ENCODE assay signal across 26 cellular contexts in genomic region chr16:56715128-56715527, GRCh38. TPM values are rescaled to one million over a fixed set of nuclear protein-coding genes. Genes with fewer than 3 reads are reported as not detected.
DNase-seq lines count a peak whose midpoint lies in the region; ATAC-seq, FAIRE-seq and TF ChIP-seq lines count a peak whose summit lies in the region.
"Had no signal": no experiment of that assay in that cellular context is flagged by ENCODE, and none has a peak within 500 bp of the region (broad histone marks: within the 10 kb centered on the region; RNA-seq: fewer than 3 reads in every experiment).

No MANE protein-coding gene starts in this region.

- POLR2A ChIA-PET in endothelial cell of umbilical vein (lab: Charles Lee): no interaction called here
- POLR2A ChIA-PET in activated CD4-positive, alpha-beta memory T cell treated with anti-CD3 and anti-CD28 coated beads for 36 hours (lab: Charles Lee): no interaction called here

- H3K4me1 ChIP-seq in endothelial cell of umbilical vein (ENCODE audit: control insufficient read depth, extremely low read depth, insufficient read depth, low read length): no peaks in the 10 kb centered on the region

- H3K4me3 ChIP-seq in LNCaP clone FGC (ENCODE audit: low read depth, low read length) (no peak overlapping the region), endothelial cell of umbilical vein (replicated peaks in 1 of 3; ENCODE audit: insufficient read depth in 1 of 3, low read depth in 1 of 3, low read length in 3 of 3) (no peak overlapping the region)

- H3K79me2 ChIP-seq in endothelial cell of umbilical vein (ENCODE audit: control insufficient read depth, insufficient read depth, low read length): no peaks in the 10 kb centered on the region

- H3K9me3 Mint-ChIP-seq in activated CD4-positive, alpha-beta memory T cell treated with anti-CD3 and anti-CD28 coated beads for 36 hours: no peaks in the 10 kb centered on the region
- H3K9me3 Mint-ChIP-seq in type B pancreatic cell: no peaks in the 10 kb centered on the region
- H3K9me3 Mint-ChIP-seq: CD4-positive, CD25-positive, alpha-beta regulatory T cell had no signal

- H3K36me3 ChIP-seq in endothelial cell of umbilical vein (ENCODE audit: control insufficient read depth in 2 of 2, extremely low read depth in 1 of 2, insufficient read depth in 2 of 2, low read length in 2 of 2): no peaks in the 10 kb centered on the region

- no peak for FAIRE-seq in endothelial cell of umbilical vein (lab: Jason Lieb, UNC)
- FAIRE-seq: GM12892, HTR-8/SVneo had no signal

- no peaks in the 10 kb centered on the region for H3K9me1 ChIP-seq in endothelial cell of umbilical vein (replicated peaks; ENCODE audit: control insufficient read depth, extremely low read depth, insufficient read depth, low read length)

- intact Hi-C loops in endothelial cell of umbilical vein (cut with micrococcal nuclease): no loop called here
- intact Hi-C loops in activated CD4-positive, alpha-beta memory T cell treated with anti-CD3 and anti-CD28 coated beads for 36 hours (cut with micrococcal nuclease): no loop called here

- no peaks in the 10 kb centered on the region for H3K9me3 ChIP-seq in endothelial cell of umbilical vein (replicated peaks; ENCODE audit: control insufficient read depth, insufficient read depth, low read length)

- no peak overlapping the region for H3K27ac ChIP-seq in endothelial cell of umbilical vein (ENCODE audit: insufficient read depth, low read depth, low read length)
- H3K27ac ChIP-seq: KMS-11 had no signal

- BruUV-seq in endothelial cell of umbilical vein (replicated peaks; lab: Mats Ljungman, UMichigan): no TSS peak

- dilution Hi-C loops in endothelial cell of umbilical vein (cut with MboI; ENCODE audit: extremely low pct_ligation_motif_present, low sequenced_read_pairs): no loop called here

- TF ChIP-seq CTCF in LNCaP clone FGC (IDR thresholded peaks at IDR 0.05; ENCODE audit: control insufficient read depth, extremely low read depth, insufficient read depth): no peak
- no peak for TF ChIP-seq CTCF in endothelial cell of umbilical vein (IDR thresholded peaks at IDR 0.05; ENCODE audit: extremely low read depth in 1 of 2, insufficient read depth in 1 of 2, low read depth in 1 of 2, low read length in 2 of 2)
- no peak for TF ChIP-seq CTCF in type B pancreatic cell (conservative IDR thresholded peaks at IDR 0.05)

- no peak for TF ChIP-seq POLR2A in endothelial cell of umbilical vein (IDR thresholded peaks at IDR 0.05; ENCODE audit: low read depth, low read length)

- H3K27ac Mint-ChIP-seq in activated CD4-positive, alpha-beta memory T cell treated with anti-CD3 and anti-CD28 coated beads for 36 hours: no peak overlapping the region
- no peak overlapping the region for H3K27ac Mint-ChIP-seq in type B pancreatic cell
- H3K27ac Mint-ChIP-seq: CD4-positive, CD25-positive, alpha-beta regulatory T cell had no signal

- no peaks in the 10 kb centered on the region for H3K4me1 Mint-ChIP-seq in activated CD4-positive, alpha-beta memory T cell treated with anti-CD3 and anti-CD28 coated beads for 36 hours (ENCODE audit: low read depth)
- no peaks in the 10 kb centered on the region for H3K4me1 Mint-ChIP-seq in type B pancreatic cell (ENCODE audit: unreplicated experiment)

- H3K9ac ChIP-seq in endothelial cell of umbilical vein (replicated peaks; ENCODE audit: extremely low read depth, insufficient read depth, low read length): no peak overlapping the region
- H3K9ac ChIP-seq: KMS-11 had no signal

- no peaks in the 10 kb centered on the region for H4K20me1 ChIP-seq in endothelial cell of umbilical vein (replicated peaks; ENCODE audit: control insufficient read depth, extremely low read depth, insufficient read depth, low read length)

- peak; percentile 28; the same call in 1 of the 3 replicates for ATAC-seq in SK-N-SH treated with all-trans-retinoic acid at 6 μM for 48 hours
- ATAC-seq: HCT116 had no signal

- no peak overlapping the region for H3K4me3 Mint-ChIP-seq in activated CD4-positive, alpha-beta memory T cell treated with anti-CD3 and anti-CD28 coated beads for 36 hours
- no peak overlapping the region for H3K4me3 Mint-ChIP-seq in type B pancreatic cell

- H3K27me3 Mint-ChIP-seq in activated CD4-positive, alpha-beta memory T cell treated with anti-CD3 and anti-CD28 coated beads for 36 hours: no peaks in the 10 kb centered on the region
- peaks cover 6% of the 10 kb centered on the region for H3K27me3 Mint-ChIP-seq in type B pancreatic cell

- peak; percentile 15 for DNase-seq in ELF-1 (ENCODE audit: low read depth, low spot score)
- peak; percentile 51 for DNase-seq in LNCaP clone FGC (ENCODE audit: low read depth)
- no peak for DNase-seq in endothelial cell of umbilical vein (ENCODE audit: low read depth, low spot score)
- DNase-seq in activated CD4-positive, alpha-beta memory T cell treated with anti-CD3 and anti-CD28 coated beads for 36 hours: no peak
- no peak for DNase-seq in NCI-H510A (lab: John Stamatoyannopoulos, UW)
- no peak for DNase-seq in type B pancreatic cell (ENCODE audit: extremely low spot score, unreplicated experiment)
- no peak for DNase-seq in activated T-cell treated with anti-CD3 and anti-CD28 coated beads, Interleukin-2, amount 50 U/mL, for 1 hour
- DNase-seq: CD4-positive, CD25-positive, alpha-beta regulatory T cell; DND-41; GOT3; NCI-H1092; NCI-H1436 treated with DMSO at 0.1 percent for 48 hours; NCI-H2029; NCI-H226; NCI-H524; NCI-H774; NK-92 treated with Interleukin-12 subunit alpha and Interleukin-12 subunit beta, amount 100 ng/mL, for 24 hours; SIG-M5 had no signal

- H3K36me3 Mint-ChIP-seq in activated CD4-positive, alpha-beta memory T cell treated with anti-CD3 and anti-CD28 coated beads for 36 hours: no peaks in the 10 kb centered on the region
- H3K36me3 Mint-ChIP-seq in type B pancreatic cell: no peaks in the 10 kb centered on the region

- CTCF ChIA-PET in endothelial cell of umbilical vein (lab: Charles Lee): interaction anchor here (0.9 to 1.8 kb wide), 3 partner anchors 13 to 138 kb away, joined by 3 to 4 read pairs (median 3); no protein-coding TSS in a partner anchor
- CTCF ChIA-PET in activated CD4-positive, alpha-beta memory T cell treated with anti-CD3 and anti-CD28 coated beads for 36 hours (lab: Charles Lee): interaction anchor here (0.6 to 2.4 kb wide), 3 partner anchors 13 to 158 kb away, joined by 3 to 9 read pairs (median 3); no protein-coding TSS in a partner anchor

- H3K4me2 ChIP-seq in endothelial cell of umbilical vein (ENCODE audit: insufficient read depth, low read length): no peak overlapping the region
- H3K4me2 ChIP-seq: KMS-11 had no signal

- no peak overlapping the region for H2AFZ ChIP-seq in endothelial cell of umbilical vein (ENCODE audit: low read depth, low read length)

- peaks cover 0 to 2% of the 10 kb centered on the region in 2 experiments for H3K27me3 ChIP-seq in endothelial cell of umbilical vein (ENCODE audit: control insufficient read depth in 2 of 2, insufficient read depth in 2 of 2, low read length in 2 of 2)

RNA-seq across cellular contexts. Expression of gene NUP93, which starts 14.8 kb away (rescaled TPM):
- 111 and 124 TPM in 2 replicates for total RNA-seq in endothelial cell of umbilical vein
- 62.3 and 66.6 TPM in 2 replicates for polyA plus RNA-seq in endothelial cell of umbilical vein
- 58.6 and 86.9 TPM in 2 replicates for polyA plus RNA-seq in endothelial cell of umbilical vein (2011; cell fraction: cytosol; rRNA removed)
- 129 and 138 TPM in 2 replicates for polyA plus RNA-seq in endothelial cell of umbilical vein (2011; cell fraction: nucleus; rRNA removed)
- 75.5 and 95.7 TPM in 2 replicates for polyA plus RNA-seq in endothelial cell of umbilical vein (2012)
- 105 and 119 TPM in 2 replicates for polyA minus RNA-seq in endothelial cell of umbilical vein
- 58.9 TPM for polyA minus RNA-seq in endothelial cell of umbilical vein (2011; cell fraction: cytosol; rRNA and poly(A)+ RNA removed)
- polyA minus RNA-seq in endothelial cell of umbilical vein (2011; cell fraction: nucleus; rRNA and poly(A)+ RNA removed): 53.2 and 69.0 TPM in 2 replicates
- 100 to 1,000 TPM; 131 to 133 TPM for total RNA-seq in activated CD4-positive, alpha-beta memory T cell treated with anti-CD3 and anti-CD28 coated beads for 36 hours
- total RNA-seq in type B pancreatic cell (ENCODE audit: low replicate concordance): 68.8 and 101 TPM in 2 replicates

RNA-seq across cellular contexts. Expression of gene MT1X, which starts 32.9 kb away (rescaled TPM):
- total RNA-seq in endothelial cell of umbilical vein (15.6 and 19.2 TPM in 2 replicates), type B pancreatic cell (ENCODE audit: low replicate concordance) (39.3 and 53.1 TPM in 2 replicates)
- 46.7 and 73.6 TPM in 2 replicates for polyA plus RNA-seq in endothelial cell of umbilical vein
- 43.6 and 70.2 TPM in 2 replicates for polyA plus RNA-seq in endothelial cell of umbilical vein (2011; cell fraction: cytosol; rRNA removed)
- polyA plus RNA-seq in endothelial cell of umbilical vein (2011; cell fraction: nucleus; rRNA removed): 14.6 and 17.1 TPM in 2 replicates
- polyA plus RNA-seq in endothelial cell of umbilical vein (2012): 31.4 and 55.7 TPM in 2 replicates
- polyA minus RNA-seq in endothelial cell of umbilical vein: 17.9 and 45.3 TPM in 2 replicates
- polyA minus RNA-seq in endothelial cell of umbilical vein (2011; cell fraction: cytosol; rRNA and poly(A)+ RNA removed): 21.5 TPM
- 5.0 and 5.4 TPM in 2 replicates for polyA minus RNA-seq in endothelial cell of umbilical vein (2011; cell fraction: nucleus; rRNA and poly(A)+ RNA removed)
- 10 to 100 TPM; 31.9 to 38.1 TPM for total RNA-seq in activated CD4-positive, alpha-beta memory T cell treated with anti-CD3 and anti-CD28 coated beads for 36 hours
- total RNA-seq: G401 had no signal

RNA-seq across cellular contexts. Expression of gene MT1H, which starts 45.5 kb away (rescaled TPM):
- total RNA-seq in endothelial cell of umbilical vein: not detected in 2 replicates
- not detected in 2 replicates for polyA plus RNA-seq in endothelial cell of umbilical vein
- polyA plus RNA-seq in endothelial cell of umbilical vein (2011; cell fraction: cytosol; rRNA removed): not detected in 2 replicates
- polyA plus RNA-seq in endothelial cell of umbilical vein (2011; cell fraction: nucleus; rRNA removed): not detected in 2 replicates
- not detected in 2 replicates for polyA plus RNA-seq in endothelial cell of umbilical vein (2012)
- not detected in 2 replicates for polyA minus RNA-seq in endothelial cell of umbilical vein
- polyA minus RNA-seq in endothelial cell of umbilical vein (2011; cell fraction: cytosol; rRNA and poly(A)+ RNA removed): not detected
- polyA minus RNA-seq in endothelial cell of umbilical vein (2011; cell fraction: nucleus; rRNA and poly(A)+ RNA removed): not detected in 2 replicates
- under 1 TPM in 1 of 2 experiments, not detected in 1; 0.70 TPM for total RNA-seq in activated CD4-positive, alpha-beta memory T cell treated with anti-CD3 and anti-CD28 coated beads for 36 hours
- total RNA-seq in type B pancreatic cell (ENCODE audit: low replicate concordance): 2.2 and 2.4 TPM in 2 replicates
- total RNA-seq: CD4-positive, CD25-positive, alpha-beta regulatory T cell; G401; MCF 10A had no signal
- polyA plus RNA-seq: BJ; CD4-positive, CD25-positive, alpha-beta regulatory T cell had no signal

RNA-seq across cellular contexts. Expression of gene MT1G, which starts 47.3 kb away (rescaled TPM):
- total RNA-seq in endothelial cell of umbilical vein: not detected in 2 replicates
- 0.53 TPM in 1 of 2 replicates, not detected in the other for polyA plus RNA-seq in endothelial cell of umbilical vein
- polyA plus RNA-seq in endothelial cell of umbilical vein (2011; cell fraction: cytosol; rRNA removed): 0.59 and 2.2 TPM in 2 replicates
- not detected in 2 replicates for polyA plus RNA-seq in endothelial cell of umbilical vein (2011; cell fraction: nucleus; rRNA removed)
- polyA plus RNA-seq in endothelial cell of umbilical vein (2012): 0.90 and 1.6 TPM in 2 replicates
- polyA minus RNA-seq in endothelial cell of umbilical vein: not detected in 2 replicates
- not detected for polyA minus RNA-seq in endothelial cell of umbilical vein (2011; cell fraction: cytosol; rRNA and poly(A)+ RNA removed)
- not detected in 2 replicates for polyA minus RNA-seq in endothelial cell of umbilical vein (2011; cell fraction: nucleus; rRNA and poly(A)+ RNA removed)
- 1 to 10 TPM; 5.0 to 5.8 TPM for total RNA-seq in activated CD4-positive, alpha-beta memory T cell treated with anti-CD3 and anti-CD28 coated beads for 36 hours
- total RNA-seq in type B pancreatic cell (ENCODE audit: low replicate concordance): 2.8 and 4.8 TPM in 2 replicates
- total RNA-seq: CD4-positive, CD25-positive, alpha-beta regulatory T cell; G401; MCF 10A had no signal
- polyA plus RNA-seq: CD4-positive, CD25-positive, alpha-beta regulatory T cell had no signal

RNA-seq across cellular contexts. Expression of gene MT1F, which starts 57.4 kb away (rescaled TPM):
- 1.4 and 2.6 TPM in 2 replicates for total RNA-seq in endothelial cell of umbilical vein
- 2.2 and 2.3 TPM in 2 replicates for polyA plus RNA-seq in endothelial cell of umbilical vein
- 2.6 and 3.1 TPM in 2 replicates for polyA plus RNA-seq in endothelial cell of umbilical vein (2011; cell fraction: cytosol; rRNA removed)
- polyA plus RNA-seq in endothelial cell of umbilical vein (2011; cell fraction: nucleus; rRNA removed): 0.59 and 1.3 TPM in 2 replicates
- 0.52 and 1.4 TPM in 2 replicates for polyA plus RNA-seq in endothelial cell of umbilical vein (2012)
- polyA minus RNA-seq in endothelial cell of umbilical vein: 0.53 and 1.3 TPM in 2 replicates
- not detected for polyA minus RNA-seq in endothelial cell of umbilical vein (2011; cell fraction: cytosol; rRNA and poly(A)+ RNA removed)
- 1.1 TPM in 1 of 2 replicates, not detected in the other for polyA minus RNA-seq in endothelial cell of umbilical vein (2011; cell fraction: nucleus; rRNA and poly(A)+ RNA removed)
- total RNA-seq in activated CD4-positive, alpha-beta memory T cell treated with anti-CD3 and anti-CD28 coated beads for 36 hours: 1 to 10 TPM; 8.5 to 9.2 TPM
- 5.9 and 6.5 TPM in 2 replicates for total RNA-seq in type B pancreatic cell (ENCODE audit: low replicate concordance)
- total RNA-seq: G401 had no signal

Comparison
In these comparisons a context has a peak if more than half of its experiments do, and no peak if none do; other contexts are left out.
1. DNase-seq: peak in ELF-1 (single experiment) and LNCaP clone FGC (single experiment); none in endothelial cell of umbilical vein (single experiment), activated CD4-positive, alpha-beta memory T cell treated with anti-CD3 and anti-CD28 coated beads for 36 hours (single experiment), NCI-H510A (single experiment), type B pancreatic cell (single experiment) and activated T-cell treated with anti-CD3 and anti-CD28 coated beads, Interleukin-2, amount 50 U/mL, for 1 hour (single experiment).